ENCODE assay signal across 20 cellular contexts in genomic region chr9:27537027-27537435, GRCh38. TPM values are rescaled to one million over a fixed set of nuclear protein-coding genes. Genes with fewer than 3 reads are reported as not detected.
A peak's percentile ranks its signal among the peaks of the same experiment; 100 is the strongest.
DNase-seq lines count a peak whose midpoint lies in the region; ATAC-seq and FAIRE-seq lines count a peak whose summit lies in the region.
"Had no signal": no experiment of that assay in that cellular context is flagged by ENCODE, and none has a peak within 500 bp of the region (broad histone marks: within the 10 kb centered on the region; RNA-seq: fewer than 3 reads in every experiment).

No MANE protein-coding gene starts in this region.

- FAIRE-seq in frontal cortex (lab: Jason Lieb, UNC) = no peak
- FAIRE-seq: H1 had no signal

- H3K27ac ChIP-seq in temporal lobe (ENCODE audit: low read depth, low read length) = peak overlapping the region; percentile 32
- H3K27ac ChIP-seq: PC-9 had no signal

- ATAC-seq in Right ventricle myocardium superior (ENCODE audit: poor library complexity) = peak; percentile 17
- no peak for ATAC-seq in Right ventricle myocardium inferior

- DNase-seq in Right ventricle myocardium superior (peak; percentile 29), Right ventricle myocardium inferior (ENCODE audit: missing footprints) (no peak), globus pallidus (ENCODE audit: low spot score) (peak; percentile 47), medulla oblongata (ENCODE audit: extremely low spot score) (peak; percentile 24), NCI-H1694 (lab: John Stamatoyannopoulos, UW) (no peak), frontal cortex (ENCODE audit: low spot score in 2 of 2) (no peak)
- DNase-seq in stimulated activated CD4-positive, alpha-beta T cell treated with anti-CD3 and anti-CD28 coated beads, Interleukin-2, amount 100 ng/mL, for 24 hours = no peak
- DNase-seq: 8988T, Calu3, DND-41, GDM1, KG1, NCI-H1048, NCI-H1694 treated with DMSO at 0.1 percent for 48 hours, NCI-H345, NCI-H748 treated with DMSO at 0.1 percent for 48 hours, PC-9 had no signal

- intact Hi-C loops in Right ventricle myocardium superior (cut with DNase I) = no loop called here
- intact Hi-C loops in Right ventricle myocardium inferior (cut with DNase I) = no loop called here

RNA-seq across cellular contexts. Expression of gene MOB3B, which starts 7.4 kb away (rescaled TPM):
- 1.5 TPM for total RNA-seq in Right ventricle myocardium superior
- total RNA-seq in Right ventricle myocardium inferior = 1.5 TPM
- total RNA-seq in temporal lobe = 7.6 TPM
- 2.9 TPM for total RNA-seq in frontal cortex

RNA-seq across cellular contexts. Expression of gene IFNK, which starts 12.9 kb away (rescaled TPM):
- total RNA-seq in Right ventricle myocardium superior = not detected
- total RNA-seq in Right ventricle myocardium inferior = not detected
- not detected for total RNA-seq in temporal lobe
- total RNA-seq in frontal cortex = not detected
- total RNA-seq: Calu3, H1, M059J, PC-9 had no signal

RNA-seq across cellular contexts. Expression of gene C9orf72, which starts 36.2 kb away (rescaled TPM):
- 20.2 TPM for total RNA-seq in Right ventricle myocardium superior
- total RNA-seq in Right ventricle myocardium inferior = 18.7 TPM
- total RNA-seq in temporal lobe = 48.7 TPM
- 53.0 TPM for total RNA-seq in frontal cortex

Comparison
In these comparisons a context has a peak if more than half of its experiments do, and no peak if none do; other contexts are left out.
1. DNase-seq: peak in Right ventricle myocardium superior (single experiment), globus pallidus (single experiment) and medulla oblongata (single experiment); none in Right ventricle myocardium inferior (single experiment), NCI-H1694 (single experiment), stimulated activated CD4-positive, alpha-beta T cell treated with anti-CD3 and anti-CD28 coated beads, Interleukin-2, amount 100 ng/mL, for 24 hours (0 of 2) and frontal cortex (0 of 2).